17 cellular contexts compared by ENCODE assay signal in the genomic region with DNA sequence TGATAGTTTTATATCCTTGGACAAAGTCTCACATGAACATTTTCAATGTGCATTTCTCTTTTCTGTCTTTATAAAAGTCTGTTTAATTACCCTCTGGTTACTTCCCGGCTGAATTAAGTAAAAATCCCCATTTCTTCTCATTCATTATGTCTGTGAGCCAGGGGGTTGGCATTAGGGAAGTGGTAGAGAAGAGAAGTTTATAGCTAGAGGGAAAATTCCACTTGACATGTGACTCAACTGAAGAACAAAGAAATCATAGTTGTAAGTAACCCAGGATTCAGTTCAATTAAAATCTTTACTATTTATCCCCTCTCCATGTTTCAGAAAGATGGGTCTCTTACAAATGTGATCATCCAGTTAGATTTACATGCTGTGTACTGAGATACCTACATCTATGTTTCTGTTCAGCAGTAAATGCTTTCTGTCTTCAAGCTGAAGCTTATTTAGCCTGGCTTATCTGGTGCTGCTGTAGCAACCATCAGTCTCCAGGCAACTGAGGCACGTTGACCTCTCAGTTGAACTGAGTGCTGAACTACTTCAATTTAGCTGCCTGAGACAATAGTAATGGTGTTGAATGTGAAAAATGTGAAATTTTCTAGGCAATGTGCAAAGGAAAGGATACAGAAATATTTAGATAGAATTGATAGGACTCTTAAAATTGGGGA.
DNase-seq lines count a peak whose midpoint lies in the region; ATAC-seq, FAIRE-seq and TF ChIP-seq lines count a peak whose summit lies in the region.
"Had no signal": no experiment of that assay in that cellular context is flagged by ENCODE, and none has a peak within 500 bp of the region (broad histone marks: within the 10 kb centered on the region; RNA-seq: fewer than 3 reads in every experiment).

No MANE protein-coding gene starts in this region.

- no peaks in the 10 kb centered on the region for H4K20me1 ChIP-seq in GM12878 (ENCODE audit: control insufficient read depth, insufficient read depth)

- H3K27ac ChIP-seq in GM12878 (ENCODE audit: control insufficient read depth, insufficient read depth) = no peak overlapping the region
- H3K27ac ChIP-seq in mesendoderm (ENCODE audit: low read depth, low read length) = no peak overlapping the region
- H3K27ac ChIP-seq: C4-2B, right atrium auricular region, SJCRH30 had no signal

- no peak overlapping the region for H2BK5ac ChIP-seq in mesendoderm (ENCODE audit: low read length)

- ATAC-seq in GM12878 (no peak), HG02642 (IDR thresholded peaks at IDR 0.05; ENCODE audit: poor library complexity, unreplicated experiment) (no peak), GM18505 (IDR thresholded peaks at IDR 0.05; ENCODE audit: unreplicated experiment) (no peak)
- ATAC-seq: stimulated activated naive B cell treated with anti-CD40 and anti-IgM and Interleukin-4, amounts not matched to agents 10 μg/mL and 1 μg/mL and 100 μg/mL, for 72 hours had no signal

- FAIRE-seq in GM12878 (lab: Jason Lieb, UNC) = no peak
- FAIRE-seq in urothelium cell line (lab: Jason Lieb, UNC) = no peak
- FAIRE-seq: G401.6 had no signal

- no peak for TF ChIP-seq EP300 in GM12878 (IDR thresholded peaks at IDR 0.05; ENCODE audit: borderline replicate concordance in 1 of 2, control insufficient read depth in 1 of 2, low read depth in 2 of 2, low read length in 2 of 2)

- BruUV-seq in GM12878 (replicated peaks; lab: Mats Ljungman, UMichigan) = no TSS peak

- in situ Hi-C loops in Caki2 (cut with HindIII; ENCODE audit: low pct_unique_long_range_greater_than_20kb, low sequenced_read_pairs) = no loop called here
- in situ Hi-C loops in GM12878 (cut with MboI) = no loop called here

- no peaks in the 10 kb centered on the region for H3K27me3 ChIP-seq in GM12878 (replicated peaks in 1 of 2; ENCODE audit: control insufficient read depth in 2 of 2, insufficient read depth in 2 of 2, low read length in 1 of 2)
- no peaks in the 10 kb centered on the region for H3K27me3 ChIP-seq in mesendoderm (ENCODE audit: insufficient read depth, low read length, poor library complexity)
- H3K27me3 ChIP-seq: right atrium auricular region, SJCRH30 had no signal

- no peak overlapping the region for H2AK5ac ChIP-seq in mesendoderm (ENCODE audit: low read length)

- H3K4me3 ChIP-seq in GM12878 = no peak overlapping the region
- H3K4me3 ChIP-seq in mesendoderm (ENCODE audit: low read length) = no peak overlapping the region
- H3K4me3 ChIP-seq: right atrium auricular region, SJCRH30 had no signal

- no peak overlapping the region for H2BK120ac ChIP-seq in mesendoderm (ENCODE audit: low read depth, low read length)

- H3K56ac ChIP-seq in mesendoderm (ENCODE audit: low read length) = no peak overlapping the region

- H3K4me2 ChIP-seq in GM12878 (ENCODE audit: control insufficient read depth, insufficient read depth) (no peak overlapping the region), mesendoderm (ENCODE audit: low read length) (no peak overlapping the region)

- no peak overlapping the region for H3K18ac ChIP-seq in mesendoderm (ENCODE audit: low read length)

- 53% methylated on average over 2 of the region's 2 CpGs for WGBS in GM12878 (ENCODE audit: insufficient coverage, insufficient replicate concordance, low lambda C conversion rate, missing lambda C conversion rate)
- no CpG with 5 or more reads among the region's 2 CpGs for WGBS in mesendoderm (ENCODE audit: extremely low coverage, insufficient coverage, low lambda C conversion rate)

- H3K9ac ChIP-seq in GM12878 (ENCODE audit: control insufficient read depth, insufficient read depth, low read length) (no peak overlapping the region), mesendoderm (ENCODE audit: low read length) (no peak overlapping the region)

- no peak overlapping the region for H4K8ac ChIP-seq in mesendoderm (ENCODE audit: low read depth, low read length)

- POLR2A ChIA-PET in GM12878 (lab: Charles Lee) = no interaction called here

- DNase-seq in Caki2 (ENCODE audit: low read depth) = peak; percentile 44
- peak; percentile 23 for DNase-seq in LoVo (ENCODE audit: low spot score)
- DNase-seq in GM12878 (ENCODE audit: low read depth, low spot score) = no peak
- peak; percentile 66 for DNase-seq in mesendoderm
- DNase-seq in urothelium cell line (ENCODE audit: low spot score) = no peak
- DNase-seq in ureter (ENCODE audit: low spot score) = no peak
- DNase-seq: activated CD4-positive, CD25-positive, alpha-beta regulatory T cell; activated naive CD8-positive, alpha-beta T cell treated with anti-CD3 and anti-CD28 coated beads, Interleukin-2, amount 10 ng/mL, durations not matched to agents 7 days and 5 days; H9; stimulated activated CD4-positive, alpha-beta T cell treated with anti-CD3 and anti-CD28 coated beads, Interleukin-4, amount 100 ng/mL, for 4 hours; stimulated activated naive B cell treated with anti-CD40 and anti-IgM and Interleukin-4, amounts not matched to agents 10 μg/mL and 1 μg/mL and 100 μg/mL, for 72 hours had no signal

- intact Hi-C loops in GM12878 (cut with micrococcal nuclease; ENCODE audit: unreplicated experiment) = no loop called here

- no peaks in the 10 kb centered on the region for H3K79me1 ChIP-seq in mesendoderm (ENCODE audit: low read length)

- no peak for TF ChIP-seq CTCF in GM12878 (IDR thresholded peaks at IDR 0.05 in 2 of 3, conservative IDR thresholded peaks at IDR 0.05 in 1 of 3; ENCODE audit: control insufficient read depth in 2 of 3, extremely low read depth in 1 of 3, insufficient read depth in 1 of 3, low read depth in 3 of 3, low read length in 3 of 3)

- SMC1A ChIA-PET in GM12878 (lab: Charles Lee; ENCODE audit: uncharacterized antibody, unreplicated experiment) = interaction anchor here (0.6 to 1.8 kb wide), 2 partner anchors 9 to 98 kb away, joined by 3 to 4 read pairs; no protein-coding TSS in a partner anchor

- no peak overlapping the region for H4K5ac ChIP-seq in mesendoderm (ENCODE audit: low read length)

- peaks cover 4% of the 10 kb centered on the region for H3K79me2 ChIP-seq in GM12878 (ENCODE audit: control insufficient read depth, insufficient read depth, low read length)
- H3K79me2 ChIP-seq in mesendoderm (ENCODE audit: control insufficient read depth, insufficient read depth, low read length) = no peaks in the 10 kb centered on the region

- H3K4me1 ChIP-seq in GM12878 (ENCODE audit: control insufficient read depth, insufficient read depth, low read length) = peaks cover 9% of the 10 kb centered on the region
- H3K4me1 ChIP-seq in mesendoderm (ENCODE audit: control insufficient read depth, low read depth, low read length) = peaks cover 3% of the 10 kb centered on the region

- CTCF ChIA-PET in GM12878 (lab: Yijun Ruan, JAX) = interaction anchor here (0.8 to 2.8 kb wide), 4 partner anchors 9 to 18 kb away, joined by 3 to 11 read pairs (median 4); no protein-coding TSS in a partner anchor

- TF ChIP-seq RAD21 in GM12878 (IDR thresholded peaks at IDR 0.05; ENCODE audit: insufficient read depth, low read depth, low read length) = no peak

- peaks cover 1 to 9% of the 10 kb centered on the region in 2 experiments; a peak in 2 of 4 replicates for H3K36me3 ChIP-seq in GM12878 (ENCODE audit: control insufficient read depth in 2 of 2, insufficient read depth in 2 of 2, low read length in 1 of 2)
- no peaks in the 10 kb centered on the region for H3K36me3 ChIP-seq in mesendoderm (ENCODE audit: control insufficient read depth, insufficient read depth, low read length)

- H3K9me3 ChIP-seq in GM12878 (replicated peaks; ENCODE audit: control insufficient read depth, insufficient read depth, low read length) = no peaks in the 10 kb centered on the region
- H3K9me3 ChIP-seq: right atrium auricular region, SJCRH30 had no signal

- H3K4ac ChIP-seq in mesendoderm (ENCODE audit: low read depth, low read length) = no peak overlapping the region

- no peak overlapping the region for H3K23ac ChIP-seq in mesendoderm (ENCODE audit: low read length)

- TF ChIP-seq POLR2A in GM12878 (IDR thresholded peaks at IDR 0.05; ENCODE audit: low read depth, low read length) = no peak
- no peak for TF ChIP-seq POLR2A in GM18505 (IDR thresholded peaks at IDR 0.05; ENCODE audit: borderline replicate concordance, extremely low read depth, insufficient read depth, insufficient read length)

- no peak overlapping the region for H2BK15ac ChIP-seq in mesendoderm (replicated peaks; ENCODE audit: low read depth)

- H2AFZ ChIP-seq in GM12878 (ENCODE audit: control insufficient read depth, low read depth, low read length) = no peak overlapping the region

- RAD21 ChIA-PET in GM12878 (lab: Charles Lee; ENCODE audit: unreplicated experiment) = interaction anchor here (1.0 kb wide), 1 partner anchor 10 kb away, joined by 3 read pairs; no protein-coding TSS in a partner anchor

TF ChIP-seq in GM12878, 131 proteins besides CTCF, POLR2A, EP300 and RAD21:
- TF ChIP-seq JUND (IDR thresholded peaks at IDR 0.05; ENCODE audit: low read depth, low read length) (no peak), ZNF24 (IDR thresholded peaks at IDR 0.05) (peak; percentile 43; the same call in 1 of the 2 replicates)

Comparison
In these comparisons a context has a peak if more than half of its experiments do, and no peak if none do; other contexts are left out.
1. DNase-seq: peak in Caki2 (single experiment), LoVo (single experiment) and mesendoderm (single experiment); none in GM12878 (single experiment), urothelium cell line (single experiment) and ureter (single experiment).